In genomic region chr3:19102654-19103290, GRCh38 we compare ENCODE assay signal across 1 cellular context.
TF ChIP-seq lines count a peak whose summit lies in the region.
"Not testable (repeated sequence)": the region's sequence is repeated elsewhere in the genome, so short reads cannot be mapped to it uniquely, and the experiment has no call there.

No MANE protein-coding gene starts in this region.

TF ChIP-seq in HepG2, 621 proteins besides CTCF, POLR2A, EP300 and RAD21:
- TF ChIP-seq ZGPAT (CRISPR knock-in tag; IDR thresholded peaks at IDR 0.05) (peak; percentile 53; the same call in 1 of the 2 replicates), FOXA3 (CRISPR knock-in tag; IDR thresholded peaks at IDR 0.05) (peak; percentile 65), SAP130 (CRISPR knock-in tag; IDR thresholded peaks at IDR 0.05; ENCODE audit: low read depth) (peak; percentile 34; the same call in 1 of the 2 replicates), PHF8 (CRISPR knock-in tag; IDR thresholded peaks at IDR 0.05) (peak; percentile 20; the same call in 1 of the 2 replicates), SALL1 (CRISPR knock-in tag; IDR thresholded peaks at IDR 0.05) (peak; percentile 49), KAT7 (CRISPR knock-in tag; IDR thresholded peaks at IDR 0.05; ENCODE audit: borderline replicate concordance) (0 out of 2 replicates have a peak, but pooled peaks have one; percentile 26), ARID5B (CRISPR knock-in tag; IDR thresholded peaks at IDR 0.05) (peak; percentile 56; the same call in 1 of the 2 replicates), KDM2A (CRISPR knock-in tag; IDR thresholded peaks at IDR 0.05; ENCODE audit: borderline replicate concordance, low read depth) (0 out of 2 replicates have a peak, but pooled peaks have one; percentile 28), RARA (CRISPR knock-in tag; IDR thresholded peaks at IDR 0.05) (peak; percentile 31; the same call in 1 of the 2 replicates), YY1 (IDR thresholded peaks at IDR 0.05; ENCODE audit: insufficient read depth, insufficient replicate concordance, low read depth, low read length) (peak; percentile 27), NR2C2 (CRISPR knock-in tag; IDR thresholded peaks at IDR 0.05; ENCODE audit: borderline replicate concordance) (peak; percentile 78), SP5 (CRISPR knock-in tag; IDR thresholded peaks at IDR 0.05; ENCODE audit: borderline replicate concordance, low read depth) (peak; percentile 87), GABPB1 (CRISPR knock-in tag; IDR thresholded peaks at IDR 0.05) (peak; percentile 48), ZNF687 (CRISPR knock-in tag; IDR thresholded peaks at IDR 0.05) (peak; percentile 35; the same call in 1 of the 2 replicates), POGZ (CRISPR knock-in tag; IDR thresholded peaks at IDR 0.05) (0 out of 2 replicates have a peak, but pooled peaks have one; percentile 41), RXRB (CRISPR knock-in tag; IDR thresholded peaks at IDR 0.05; ENCODE audit: borderline replicate concordance) (0 out of 2 replicates have a peak, but pooled peaks have one; percentile 15), ZNF281 (CRISPR knock-in tag; IDR thresholded peaks at IDR 0.05; ENCODE audit: borderline replicate concordance) (peak; percentile 74), ZBTB7B (CRISPR knock-in tag; IDR thresholded peaks at IDR 0.05) (0 out of 2 replicates have a peak, but pooled peaks have one; percentile 15), HNF4A (CRISPR knock-in tag; IDR thresholded peaks at IDR 0.05) (peak; percentile 38; the same call in 1 of the 2 replicates), PAXIP1 (CRISPR knock-in tag; conservative IDR thresholded peaks at IDR 0.05) (peak; percentile 53; the same call in 1 of the 2 replicates), DMAP1 (CRISPR knock-in tag; IDR thresholded peaks at IDR 0.05) (0 out of 2 replicates have a peak, but pooled peaks have one; percentile 26), FOXA1 (CRISPR knock-in tag; IDR thresholded peaks at IDR 0.05) (peak; percentile 79)
- TF ChIP-seq FOXA1 (IDR thresholded peaks at IDR 0.05): not testable (repeated sequence)
